Comparison of ENCODE assay signal across 8 cellular contexts in the genomic region with DNA sequence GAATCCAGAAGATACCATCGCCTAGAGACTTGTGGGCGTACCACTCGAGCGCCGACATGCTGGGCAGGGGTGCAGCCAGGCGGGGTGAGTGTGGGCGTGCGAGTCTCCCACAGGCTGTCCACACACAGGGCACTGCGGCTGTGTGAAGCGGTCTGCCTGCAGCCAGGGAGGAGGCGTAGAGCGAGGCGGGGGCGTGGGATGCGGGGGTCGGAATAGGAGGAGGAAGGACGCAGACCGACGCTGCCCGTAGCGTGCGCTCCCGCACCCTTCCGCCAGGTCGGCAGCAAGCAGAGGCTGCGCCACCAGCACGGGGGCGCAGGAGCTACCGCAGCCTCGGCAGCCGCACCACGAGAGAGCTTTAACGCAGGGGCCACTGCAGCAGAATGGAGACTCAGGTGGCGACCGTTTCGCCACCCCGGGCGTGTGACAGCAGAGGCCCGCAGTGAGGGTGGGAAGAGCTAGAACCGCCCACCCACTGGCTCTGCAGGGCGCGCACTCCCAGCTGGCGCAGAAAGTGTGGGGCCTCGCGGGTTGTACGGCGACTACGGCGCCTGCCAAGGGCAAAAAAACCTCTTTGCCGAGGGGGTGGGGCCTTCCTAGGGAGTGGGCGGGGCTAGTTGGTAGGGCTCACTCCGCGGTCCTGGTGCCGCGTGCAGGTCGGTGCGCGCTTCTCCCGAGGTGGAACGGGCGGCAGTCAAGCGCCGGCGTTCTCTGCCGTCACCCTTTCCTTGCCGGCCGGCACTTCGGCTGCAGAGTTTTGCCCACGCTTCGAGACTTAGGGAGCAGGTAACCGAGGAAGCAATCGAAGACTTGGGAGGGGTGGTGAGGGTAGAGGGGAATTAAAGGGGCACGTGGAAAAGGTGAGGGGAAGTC. TPM values are rescaled to one million over a fixed set of nuclear protein-coding genes. Genes with fewer than 3 reads are reported as not detected.
DNase-seq lines count a peak whose midpoint lies in the region; ATAC-seq lines count a peak whose summit lies in the region.

Gene MBLAC2, minus strand, starts transcription at position 537 of the 873 bp plus-strand sequence. Its CDS starts 479 bp downstream, at position 58.
A gene with protein sequence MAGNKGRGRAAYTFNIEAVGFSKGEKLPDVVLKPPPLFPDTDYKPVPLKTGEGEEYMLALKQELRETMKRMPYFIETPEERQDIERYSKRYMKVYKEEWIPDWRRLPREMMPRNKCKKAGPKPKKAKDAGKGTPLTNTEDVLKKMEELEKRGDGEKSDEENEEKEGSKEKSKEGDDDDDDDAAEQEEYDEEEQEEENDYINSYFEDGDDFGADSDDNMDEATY (plus strand): TSS at position 630 of the 873 bp plus-strand sequence. CDS start 10,704 bp downstream, outside the sequence.

- peak; percentile 91 for ATAC-seq in GM21528 (IDR thresholded peaks at IDR 0.05; ENCODE audit: low FRiP score, unreplicated experiment)

- H3K9ac ChIP-seq in muscle layer of colon (ENCODE audit: low read length), result peak within 1 kb of the TSS; percentile 40

- peak within 1 kb of the TSS; percentile 90 to 95 for H3K4me3 ChIP-seq in esophagus (ENCODE audit: low read depth in 1 of 2, low read length in 2 of 2)
- peak within 1 kb of the TSS; percentile 86 to 98 for H3K4me3 ChIP-seq in muscle layer of colon (ENCODE audit: low read depth in 1 of 2, low read length in 2 of 2)

- DNase-seq in DMS153 treated with DMSO at 0.1 percent for 48 hours (lab: John Stamatoyannopoulos, UW; ENCODE audit: unreplicated experiment), result peak; percentile 60
- peak; percentile 73 for DNase-seq in HuH-7.5 (ENCODE audit: low spot score)
- peak; percentile 94 for DNase-seq in OCI-M1 (lab: John Stamatoyannopoulos, UW)
- peak; percentile 93 for DNase-seq in activated T-cell treated with anti-CD3 and anti-CD28 coated beads, Interleukin-2, amount 50 U/mL, for 1 hour
- peak; percentile 83 to 90 for DNase-seq in stimulated activated CD8-positive, alpha-beta memory T cell treated with anti-CD3 and anti-CD28 coated beads, Interleukin-7, amount 100 ng/mL, for 1 hour (ENCODE audit: low read depth in 2 of 2)

- H3K36me3 ChIP-seq in esophagus (ENCODE audit: control insufficient read depth in 2 of 2, insufficient read depth in 2 of 2, low read length in 1 of 2) (no peaks in the 10 kb centered on the region), muscle layer of colon (ENCODE audit: insufficient read depth, low read length) (no peaks in the 10 kb centered on the region)

- H3K27me3 ChIP-seq in esophagus (ENCODE audit: control insufficient read depth in 1 of 2, insufficient read depth in 2 of 2, low read length in 2 of 2), result no peaks in the 10 kb centered on the region
- H3K27me3 ChIP-seq in muscle layer of colon (ENCODE audit: control insufficient read depth in 1 of 2, insufficient read depth in 2 of 2, low read length in 2 of 2), result no peaks in the 10 kb centered on the region

- H3K9me3 ChIP-seq in esophagus (ENCODE audit: control insufficient read depth in 2 of 2, insufficient read depth in 1 of 2, low read depth in 1 of 2, low read length in 1 of 2) (no peaks in the 10 kb centered on the region), muscle layer of colon (ENCODE audit: low read length) (no peaks in the 10 kb centered on the region)

- H3K27ac ChIP-seq in esophagus (ENCODE audit: low read depth in 2 of 2, low read length in 1 of 2) (peak within 1 kb of the TSS; percentile 87 to 88), muscle layer of colon (ENCODE audit: low read depth, low read length) (peak within 1 kb of the TSS; percentile 53)

- H3K4me1 ChIP-seq in esophagus (ENCODE audit: control insufficient read depth in 2 of 2, insufficient read depth in 2 of 2, low read length in 1 of 2), result peaks cover 0 to 2% of the 10 kb centered on the region in 2 donors
- peaks cover 6% of the 10 kb centered on the region for H3K4me1 ChIP-seq in muscle layer of colon (ENCODE audit: insufficient read depth, low read length)

- WGBS in esophagus, 2 donors, result 0 to 1% methylated on average over 73 of the region's 73 CpGs

RNA-seq across cellular contexts. Expression of gene MBLAC2, which starts in this region (rescaled TPM):
- 1 to 10 TPM; 1.5 to 2.6 TPM for polyA plus RNA-seq in esophagus

RNA-seq across cellular contexts. Expression of the second gene that starts in this region (rescaled TPM):
- 1 to 10 TPM; 1.9 to 3.4 TPM for polyA plus RNA-seq in esophagus

Comparison
In these comparisons a context has a peak if more than half of its experiments do, and no peak if none do; other contexts are left out.
1. Peak in every context shown above with its lines: DNase-seq, ATAC-seq, H3K4me3 ChIP-seq and H3K27ac ChIP-seq.